1 cellular context compared by ENCODE assay signal in the genomic region with DNA sequence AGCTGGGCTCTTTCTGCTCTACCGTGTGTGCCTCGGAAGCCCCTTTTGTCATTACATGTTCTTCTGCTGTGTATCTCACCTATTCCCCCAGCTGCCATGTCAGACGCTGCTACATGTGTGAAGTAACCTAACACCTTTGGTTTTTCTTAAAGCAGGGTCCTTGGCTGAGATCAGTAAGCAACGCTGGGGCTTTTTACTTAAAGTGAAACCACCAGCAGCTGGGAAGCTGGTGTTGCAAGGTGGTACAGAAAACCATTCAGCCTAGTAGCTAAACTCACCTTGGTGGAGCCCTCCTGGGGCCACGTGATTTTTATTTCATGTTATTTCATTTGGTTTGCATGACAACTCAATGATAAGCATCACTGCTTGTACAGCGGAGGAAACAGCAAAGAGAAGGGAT.
TF ChIP-seq lines count a peak whose summit lies in the region.

No MANE protein-coding gene starts in this region.

TF ChIP-seq in HepG2, 621 proteins besides CTCF, POLR2A, EP300 and RAD21 (continued from another document):
- TF ChIP-seq, protein P1, sequence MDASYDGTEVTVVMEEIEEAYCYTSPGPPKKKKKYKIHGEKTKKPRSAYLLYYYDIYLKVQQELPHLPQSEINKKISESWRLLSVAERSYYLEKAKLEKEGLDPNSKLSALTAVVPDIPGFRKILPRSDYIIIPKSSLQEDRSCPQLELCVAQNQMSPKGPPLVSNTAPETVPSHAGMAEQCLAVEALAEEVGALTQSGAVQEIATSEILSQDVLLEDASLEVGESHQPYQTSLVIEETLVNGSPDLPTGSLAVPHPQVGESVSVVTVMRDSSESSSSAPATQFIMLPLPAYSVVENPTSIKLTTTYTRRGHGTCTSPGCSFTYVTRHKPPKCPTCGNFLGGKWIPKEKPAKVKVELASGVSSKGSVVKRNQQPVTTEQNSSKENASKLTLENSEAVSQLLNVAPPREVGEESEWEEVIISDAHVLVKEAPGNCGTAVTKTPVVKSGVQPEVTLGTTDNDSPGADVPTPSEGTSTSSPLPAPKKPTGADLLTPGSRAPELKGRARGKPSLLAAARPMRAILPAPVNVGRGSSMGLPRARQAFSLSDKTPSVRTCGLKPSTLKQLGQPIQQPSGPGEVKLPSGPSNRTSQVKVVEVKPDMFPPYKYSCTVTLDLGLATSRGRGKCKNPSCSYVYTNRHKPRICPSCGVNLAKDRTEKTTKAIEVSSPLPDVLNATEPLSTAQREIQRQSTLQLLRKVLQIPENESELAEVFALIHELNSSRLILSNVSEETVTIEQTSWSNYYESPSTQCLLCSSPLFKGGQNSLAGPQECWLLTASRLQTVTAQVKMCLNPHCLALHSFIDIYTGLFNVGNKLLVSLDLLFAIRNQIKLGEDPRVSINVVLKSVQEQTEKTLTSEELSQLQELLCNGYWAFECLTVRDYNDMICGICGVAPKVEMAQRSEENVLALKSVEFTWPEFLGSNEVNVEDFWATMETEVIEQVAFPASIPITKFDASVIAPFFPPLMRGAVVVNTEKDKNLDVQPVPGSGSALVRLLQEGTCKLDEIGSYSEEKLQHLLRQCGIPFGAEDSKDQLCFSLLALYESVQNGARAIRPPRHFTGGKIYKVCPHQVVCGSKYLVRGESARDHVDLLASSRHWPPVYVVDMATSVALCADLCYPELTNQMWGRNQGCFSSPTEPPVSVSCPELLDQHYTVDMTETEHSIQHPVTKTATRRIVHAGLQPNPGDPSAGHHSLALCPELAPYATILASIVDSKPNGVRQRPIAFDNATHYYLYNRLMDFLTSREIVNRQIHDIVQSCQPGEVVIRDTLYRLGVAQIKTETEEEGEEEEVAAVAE (CRISPR knock-in tag; IDR thresholded peaks at IDR 0.05; ENCODE audit: borderline replicate concordance), result no peak
- TF ChIP-seq, protein P2, sequence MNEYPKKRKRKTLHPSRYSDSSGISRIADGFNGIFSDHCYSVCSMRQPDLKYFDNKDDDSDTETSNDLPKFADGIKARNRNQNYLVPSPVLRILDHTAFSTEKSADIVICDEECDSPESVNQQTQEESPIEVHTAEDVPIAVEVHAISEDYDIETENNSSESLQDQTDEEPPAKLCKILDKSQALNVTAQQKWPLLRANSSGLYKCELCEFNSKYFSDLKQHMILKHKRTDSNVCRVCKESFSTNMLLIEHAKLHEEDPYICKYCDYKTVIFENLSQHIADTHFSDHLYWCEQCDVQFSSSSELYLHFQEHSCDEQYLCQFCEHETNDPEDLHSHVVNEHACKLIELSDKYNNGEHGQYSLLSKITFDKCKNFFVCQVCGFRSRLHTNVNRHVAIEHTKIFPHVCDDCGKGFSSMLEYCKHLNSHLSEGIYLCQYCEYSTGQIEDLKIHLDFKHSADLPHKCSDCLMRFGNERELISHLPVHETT (CRISPR knock-in tag; conservative IDR thresholded peaks at IDR 0.05), result no peak
